ENCODE assay signal across 9 cellular contexts in genomic region chr17:77501101-77501566, GRCh38.
DNase-seq lines count a peak whose midpoint lies in the region; ATAC-seq, FAIRE-seq and TF ChIP-seq lines count a peak whose summit lies in the region.
"Had no signal": no experiment of that assay in that cellular context is flagged by ENCODE, and none has a peak within 500 bp of the region (broad histone marks: within the 10 kb centered on the region; RNA-seq: fewer than 3 reads in every experiment).

No MANE protein-coding gene starts in this region.

- ATAC-seq in GM19328 (IDR thresholded peaks at IDR 0.05; ENCODE audit: unreplicated experiment) (no peak), left ventricle myocardium superior (no peak)

- no peaks in the 10 kb centered on the region for H3K79me2 ChIP-seq in astrocyte (ENCODE audit: insufficient read depth, low read length)
- peaks cover 3% of the 10 kb centered on the region for H3K79me2 ChIP-seq in osteoblast (ENCODE audit: insufficient read depth, low read length)

- H3K27ac ChIP-seq in astrocyte (ENCODE audit: low read depth, low read length): no peak overlapping the region
- H3K27ac ChIP-seq in osteoblast (ENCODE audit: low read depth, low read length): no peak overlapping the region
- H3K27ac ChIP-seq: neutrophil had no signal

- no peak overlapping the region for H3K4me3 Mint-ChIP-seq in astrocyte (ENCODE audit: unreplicated experiment)

- H3K27me3 ChIP-seq in astrocyte (ENCODE audit: insufficient read depth, low read length) (no peaks in the 10 kb centered on the region), osteoblast (ENCODE audit: insufficient read depth, low read length) (no peaks in the 10 kb centered on the region)
- H3K27me3 ChIP-seq: neutrophil had no signal

- TF ChIP-seq CTCF in astrocyte (IDR thresholded peaks at IDR 0.05; ENCODE audit: insufficient read depth, low read depth, low read length) (peak; percentile 54), osteoblast (IDR thresholded peaks at IDR 0.05; ENCODE audit: extremely low read depth, low read depth, low read length) (peak; percentile 63)

- no peaks in the 10 kb centered on the region for H3K9me3 Mint-ChIP-seq in astrocyte (ENCODE audit: unreplicated experiment)

- DNase-seq in ELF-1 (ENCODE audit: low read depth, low spot score) (peak; percentile 47), Kasumi-1 (lab: John Stamatoyannopoulos, UW) (peak; percentile 59 to 71), astrocyte (ENCODE audit: low read depth) (no peak), osteoblast (ENCODE audit: insufficient read length, low spot score, missing footprints) (peak; percentile 95), NOMO-1 treated with DMSO at 0.1 percent for 48 hours (lab: John Stamatoyannopoulos, UW; ENCODE audit: unreplicated experiment) (no peak), left ventricle myocardium superior (no peak)
- DNase-seq in stimulated activated naive CD4-positive, alpha-beta T cell treated with Interleukin-2 at 50 U/mL for 16 hours (lab: John Stamatoyannopoulos, UW): no peak

- FAIRE-seq in astrocyte (lab: Jason Lieb, UNC): no peak

- H3K27me3 Mint-ChIP-seq in astrocyte (ENCODE audit: low read depth, unreplicated experiment): no peaks in the 10 kb centered on the region

- H2AFZ ChIP-seq in astrocyte (ENCODE audit: low read depth, low read length) (no peak overlapping the region), osteoblast (ENCODE audit: low read length) (no peak overlapping the region)

- no peak overlapping the region for H3K9ac ChIP-seq in astrocyte (ENCODE audit: low read length)

- H3K9me3 ChIP-seq in astrocyte (ENCODE audit: insufficient read depth, low read depth, low read length): no peaks in the 10 kb centered on the region
- no peaks in the 10 kb centered on the region for H3K9me3 ChIP-seq in osteoblast (ENCODE audit: low read depth, low read length)
- H3K9me3 ChIP-seq: neutrophil had no signal

- H3K4me2 ChIP-seq in astrocyte (ENCODE audit: low read length) (no peak overlapping the region), osteoblast (ENCODE audit: insufficient read depth, low read length) (no peak overlapping the region)

- H3K4me1 Mint-ChIP-seq in astrocyte (ENCODE audit: low read depth, unreplicated experiment): no peaks in the 10 kb centered on the region

- H3K4me1 ChIP-seq in astrocyte (ENCODE audit: insufficient read depth, low read length) (no peaks in the 10 kb centered on the region), osteoblast (ENCODE audit: insufficient read depth, low read length) (no peaks in the 10 kb centered on the region)

- H3K36me3 Mint-ChIP-seq in astrocyte (ENCODE audit: low read depth, unreplicated experiment): peaks cover 16% of the 10 kb centered on the region

- peaks cover 4% of the 10 kb centered on the region for H3K36me3 ChIP-seq in astrocyte (ENCODE audit: insufficient read depth, low read length)
- H3K36me3 ChIP-seq in osteoblast (ENCODE audit: insufficient read depth, low read length): peaks cover 40% of the 10 kb centered on the region

- no peak overlapping the region for H3K4me3 ChIP-seq in astrocyte (ENCODE audit: insufficient read depth, low read depth, low read length)
- no peak overlapping the region for H3K4me3 ChIP-seq in osteoblast (ENCODE audit: insufficient read depth, low read length)

- H3K27ac Mint-ChIP-seq in astrocyte (ENCODE audit: unreplicated experiment): no peak overlapping the region

- intact Hi-C loops in left ventricle myocardium superior (cut with micrococcal nuclease): no loop called here

- H4K20me1 ChIP-seq in astrocyte (ENCODE audit: insufficient read depth, low read length) (peaks cover 16% of the 10 kb centered on the region), osteoblast (ENCODE audit: insufficient read depth, low read length) (peaks cover 10% of the 10 kb centered on the region)

Comparison
In these comparisons a context has a peak if more than half of its experiments do, and no peak if none do; other contexts are left out.
1. DNase-seq: peak in ELF-1 (single experiment), Kasumi-1 (2 of 2) and osteoblast (single experiment); none in astrocyte (single experiment), NOMO-1 treated with DMSO at 0.1 percent for 48 hours (single experiment), stimulated activated naive CD4-positive, alpha-beta T cell treated with Interleukin-2 at 50 U/mL for 16 hours (single experiment) and left ventricle myocardium superior (single experiment).